8 cellular contexts compared by ENCODE assay signal in genomic region chr7:130941322-130942210, GRCh38.
A peak's percentile ranks its signal among the peaks of the same experiment; 100 is the strongest.
DNase-seq lines count a peak whose midpoint lies in the region; ATAC-seq, FAIRE-seq and TF ChIP-seq lines count a peak whose summit lies in the region.

No MANE protein-coding gene starts in this region.

- peak; percentile 71 for ATAC-seq in mucosa of descending colon
- no peak for ATAC-seq in GM21367 (IDR thresholded peaks at IDR 0.05; ENCODE audit: unreplicated experiment)

- H3K4me1 Mint-ChIP-seq in chondrocyte (ENCODE audit: low read depth) = peaks cover 47% of the 10 kb centered on the region

- no peaks in the 10 kb centered on the region for H3K27me3 Mint-ChIP-seq in chondrocyte (ENCODE audit: low read depth)

- no peaks in the 10 kb centered on the region for H3K9me3 ChIP-seq in mucosa of descending colon

- no peak overlapping the region for H3K27ac Mint-ChIP-seq in chondrocyte (ENCODE audit: unreplicated experiment)

- FAIRE-seq in RCC 7860 (lab: Jason Lieb, UNC) (peak; percentile 62), D721Med (lab: Jason Lieb, UNC) (no peak)

- H3K4me3 ChIP-seq in GM08714 (ENCODE audit: low read length) (peak overlapping the region; percentile 70), mucosa of descending colon (peak overlapping the region; percentile 7)

- DNase-seq in RCC 7860 (ENCODE audit: low spot score) (peak; percentile 64), chondrocyte (ENCODE audit: low spot score) (no peak), mucosa of descending colon (peak; percentile 77 to 79 (median 78)), NCI-H1694 (lab: John Stamatoyannopoulos, UW) (no peak), D721Med (ENCODE audit: insufficient read length, low spot score) (no peak), NAMALWA (ENCODE audit: low spot score) (no peak)

- intact Hi-C loops in mucosa of descending colon (cut with DNase I, micrococcal nuclease) = loop anchor here in 1 of 2 donors (5.0 kb wide), 1 partner anchor 34 kb away; no protein-coding TSS in a partner anchor

- peaks cover 29% of the 10 kb centered on the region for H3K4me1 ChIP-seq in mucosa of descending colon (ENCODE audit: low read depth)

- TF ChIP-seq CTCF in chondrocyte (IDR thresholded peaks at IDR 0.05) (no peak), mucosa of descending colon (IDR thresholded peaks at IDR 0.05) (peak; percentile 9), D721Med (IDR thresholded peaks at IDR 0.05; ENCODE audit: insufficient read depth, missing control alignments) (no peak)

- peaks cover 4% of the 10 kb centered on the region for H3K36me3 Mint-ChIP-seq in chondrocyte (ENCODE audit: low read depth)

- peak overlapping the region; percentile 37 for H3K4me3 Mint-ChIP-seq in chondrocyte (ENCODE audit: unreplicated experiment)

- no peaks in the 10 kb centered on the region for H3K36me3 ChIP-seq in mucosa of descending colon (ENCODE audit: low read depth)

- H3K9me3 Mint-ChIP-seq in chondrocyte (ENCODE audit: low read depth) = no peaks in the 10 kb centered on the region

Comparison
In these comparisons a context has a peak if more than half of its experiments do, and no peak if none do; other contexts are left out.
1. DNase-seq: peak in RCC 7860 (single experiment) and mucosa of descending colon (3 of 3); none in chondrocyte (single experiment), NCI-H1694 (single experiment), D721Med (single experiment) and NAMALWA (single experiment).